ENCODE assay signal across 12 cellular contexts in the genomic region with DNA sequence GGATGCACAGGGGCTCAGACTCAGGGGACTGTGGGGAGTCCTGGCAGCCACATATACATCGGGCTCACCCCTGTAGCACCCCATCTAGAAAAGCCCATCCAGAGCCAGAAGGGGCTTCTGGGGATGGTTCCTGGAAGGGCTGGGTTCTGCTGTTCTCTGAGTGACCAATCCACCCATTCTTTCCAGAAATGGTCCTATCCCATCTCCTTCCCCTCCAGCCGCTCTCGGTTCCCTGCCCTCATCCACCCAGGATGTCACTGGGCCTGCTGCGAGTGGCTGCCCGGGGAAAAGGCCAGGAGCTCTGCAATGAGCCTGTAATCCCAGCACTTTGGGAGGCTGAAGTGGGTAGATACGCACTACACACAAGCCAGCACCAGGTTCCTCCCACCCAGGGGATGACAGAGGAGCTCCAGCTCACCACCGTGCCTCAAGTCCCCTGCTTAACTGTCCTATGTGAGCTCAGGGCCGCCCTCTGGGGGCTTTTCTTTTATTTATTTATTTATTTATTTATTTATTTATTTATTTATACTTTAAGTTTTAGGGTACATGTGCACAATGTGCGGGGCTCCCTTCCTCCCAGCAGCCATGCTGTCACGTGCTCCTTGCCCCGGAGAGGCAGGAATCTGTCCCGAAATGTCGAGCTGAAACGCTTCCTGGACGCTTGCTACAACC. TPM values are rescaled to one million over a fixed set of nuclear protein-coding genes. Genes with fewer than 3 reads are reported as not detected.
A peak's percentile ranks its signal among the peaks of the same experiment; 100 is the strongest.
DNase-seq lines count a peak whose midpoint lies in the region; ATAC-seq and TF ChIP-seq lines count a peak whose summit lies in the region.
"Had no signal": no experiment of that assay in that cellular context is flagged by ENCODE, and none has a peak within 500 bp of the region (broad histone marks: within the 10 kb centered on the region; RNA-seq: fewer than 3 reads in every experiment).

No MANE protein-coding gene starts in this region.

- no peak overlapping the region for H2BK120ac ChIP-seq in mesendoderm (ENCODE audit: low read depth, low read length)

- DNase-seq in HFFc6, result no peak
- DNase-seq in mesendoderm, result no peak
- DNase-seq in esophagus muscularis mucosa (ENCODE audit: extremely low spot score), result no peak
- no peak for DNase-seq in substantia nigra (lab: John Stamatoyannopoulos, UW)

- no peak overlapping the region for H3K56ac ChIP-seq in mesendoderm (ENCODE audit: low read length)

- H4K5ac ChIP-seq in mesendoderm (ENCODE audit: low read length), result no peak overlapping the region

- no peak for TF ChIP-seq EP300 in esophagus muscularis mucosa (IDR thresholded peaks at IDR 0.05)

- peak overlapping the region in 3 of 10 experiments; percentile 21 to 40 (median 36); a peak in 3 of 20 replicates for H3K4me3 ChIP-seq in BLaER1 treated with 17β-estradiol and CSF1 and Interleukin-3, amounts not matched to agents 10 nM and 100 nM
- H3K4me3 ChIP-seq in mesendoderm (ENCODE audit: low read length), result no peak overlapping the region
- peak overlapping the region in 1 of 4 donors; percentile 1 for H3K4me3 ChIP-seq in esophagus muscularis mucosa
- H3K4me3 ChIP-seq: PC-9, uterus had no signal

- no peak overlapping the region for H3K27ac ChIP-seq in BLaER1 treated with 17β-estradiol and CSF1 and Interleukin-3, amounts not matched to agents 10 nM and 100 nM
- H3K27ac ChIP-seq in VCaP (peak overlapping the region; percentile 35; the same call in 1 of the 2 replicates), mesendoderm (ENCODE audit: low read depth, low read length) (no peak overlapping the region), esophagus muscularis mucosa (replicated peaks in 1 of 4) (no peak overlapping the region), substantia nigra (ENCODE audit: low read depth, low read length, poor library complexity, severe bottlenecking) (no peak overlapping the region)
- H3K27ac ChIP-seq: epithelial cell of prostate, PC-9, uterus had no signal

- no CpG with 5 or more reads among the region's 15 CpGs for WGBS in mesendoderm (ENCODE audit: extremely low coverage, insufficient coverage, low lambda C conversion rate)
- 30% methylated on average over 14 of the region's 15 CpGs for WGBS in esophagus muscularis mucosa

- no peaks in the 10 kb centered on the region for H3K27me3 ChIP-seq in BLaER1 treated with 17β-estradiol and CSF1 and Interleukin-3, amounts not matched to agents 10 nM and 100 nM
- H3K27me3 ChIP-seq in mesendoderm (ENCODE audit: insufficient read depth, low read length, poor library complexity) (no peaks in the 10 kb centered on the region), esophagus muscularis mucosa (peaks cover 0 to 30% (median 0%) of the 10 kb centered on the region in 4 donors)
- H3K27me3 ChIP-seq: uterus had no signal

- H4K20me1 ChIP-seq in BLaER1 treated with 17β-estradiol and CSF1 and Interleukin-3, amounts not matched to agents 10 nM and 100 nM, result peaks cover 0 to 11% (median 0%) of the 10 kb centered on the region in 11 experiments; a peak in 2 of 22 replicates

- no peaks in the 10 kb centered on the region for H3K36me3 ChIP-seq in BLaER1 treated with 17β-estradiol and CSF1 and Interleukin-3, amounts not matched to agents 10 nM and 100 nM
- H3K36me3 ChIP-seq in mesendoderm (ENCODE audit: control insufficient read depth, insufficient read depth, low read length) (no peaks in the 10 kb centered on the region), esophagus muscularis mucosa (no peaks in the 10 kb centered on the region)
- H3K36me3 ChIP-seq: uterus had no signal

- H3K27me3 Mint-ChIP-seq in HFFc6 (ENCODE audit: insufficient read depth), result peaks cover 10% of the 10 kb centered on the region

- H3K79me1 ChIP-seq in mesendoderm (ENCODE audit: low read length), result no peaks in the 10 kb centered on the region

- ATAC-seq in GM21381 (IDR thresholded peaks at IDR 0.05; ENCODE audit: unreplicated experiment) (no peak), GM19452 (IDR thresholded peaks at IDR 0.05; ENCODE audit: unreplicated experiment) (no peak)

- H3K36me3 Mint-ChIP-seq in HFFc6 (ENCODE audit: low read depth), result no peaks in the 10 kb centered on the region

- no peaks in the 10 kb centered on the region for H3K9me3 ChIP-seq in BLaER1 treated with 17β-estradiol and CSF1 and Interleukin-3, amounts not matched to agents 10 nM and 100 nM (replicated peaks in 1 of 11)
- no peaks in the 10 kb centered on the region for H3K9me3 ChIP-seq in esophagus muscularis mucosa
- H3K9me3 ChIP-seq: uterus had no signal

- no peaks in the 10 kb centered on the region for H3K79me2 ChIP-seq in mesendoderm (ENCODE audit: control insufficient read depth, insufficient read depth, low read length)

- H3K23ac ChIP-seq in mesendoderm (ENCODE audit: low read length), result no peak overlapping the region

- no peak overlapping the region for H3K18ac ChIP-seq in mesendoderm (ENCODE audit: low read length)

- no peak overlapping the region for H3K4ac ChIP-seq in mesendoderm (ENCODE audit: low read depth, low read length)

- peaks cover 6% of the 10 kb centered on the region for H3K4me1 Mint-ChIP-seq in HFFc6 (ENCODE audit: low read depth)

- H3K4me2 ChIP-seq in BLaER1 treated with 17β-estradiol and CSF1 and Interleukin-3, amounts not matched to agents 10 nM and 100 nM, result peak overlapping the region; percentile 33 to 79 (median 63); a peak in 21 of 22 replicates
- H3K4me2 ChIP-seq in mesendoderm (ENCODE audit: low read length), result peak overlapping the region; percentile 40
- H3K4me2 ChIP-seq: PC-9 had no signal

- H2BK5ac ChIP-seq in mesendoderm (ENCODE audit: low read length), result no peak overlapping the region

- TF ChIP-seq CTCF in HFFc6 (IDR thresholded peaks at IDR 0.05), result no peak
- TF ChIP-seq CTCF in VCaP (conservative IDR thresholded peaks at IDR 0.05), result no peak
- TF ChIP-seq CTCF in esophagus muscularis mucosa (IDR thresholded peaks at IDR 0.05), result no peak

- intact Hi-C loops in esophagus muscularis mucosa (cut with DNase I), result loop anchor here (5.0 kb wide), 1 partner anchor 396 kb away; no protein-coding TSS in a partner anchor

- H3K4me1 ChIP-seq in BLaER1 treated with 17β-estradiol and CSF1 and Interleukin-3, amounts not matched to agents 10 nM and 100 nM, result peaks cover 23 to 35% (median 29%) of the 10 kb centered on the region in 10 experiments
- H3K4me1 ChIP-seq in mesendoderm (ENCODE audit: control insufficient read depth, low read depth, low read length) (no peaks in the 10 kb centered on the region), esophagus muscularis mucosa (peaks cover 3 to 21% (median 11%) of the 10 kb centered on the region in 4 donors)
- H3K4me1 ChIP-seq: uterus had no signal

- no peak overlapping the region for H4K8ac ChIP-seq in mesendoderm (ENCODE audit: low read depth, low read length)

- H3K27ac Mint-ChIP-seq in HFFc6, result no peak overlapping the region

- no peak for TF ChIP-seq POLR2A in esophagus muscularis mucosa (IDR thresholded peaks at IDR 0.05; ENCODE audit: low read depth)

- no peak overlapping the region for H2AK5ac ChIP-seq in mesendoderm (ENCODE audit: low read length)

- H2BK15ac ChIP-seq in mesendoderm (replicated peaks; ENCODE audit: low read depth), result no peak overlapping the region

- no peaks in the 10 kb centered on the region for H3K9me3 Mint-ChIP-seq in HFFc6

- H3K9ac ChIP-seq in BLaER1 treated with 17β-estradiol and CSF1 and Interleukin-3, amounts not matched to agents 10 nM and 100 nM, result peak overlapping the region in 9 of 11 experiments; percentile 14 to 52 (median 28); a peak in 11 of 22 replicates
- no peak overlapping the region for H3K9ac ChIP-seq in mesendoderm (ENCODE audit: low read length)

- H3K4me3 Mint-ChIP-seq in HFFc6, result peak overlapping the region; percentile 64

RNA-seq across cellular contexts. Expression of a gene that starts 13.6 kb away (rescaled TPM):
- 10 to 100 TPM; 48.8 to 59.0 (median 53.3) TPM for total RNA-seq in HFFc6 (2021; fragmentation: NEBNext Ultra II Directional; extraction: Animal tissue kit (Norgen Biotek cat#: 25700))
- 26.0 TPM for polyA plus RNA-seq in mesendoderm (2013, experiment 1 of 2)
- polyA plus RNA-seq in mesendoderm (2013, experiment 2 of 2), result 26.9 TPM
- total RNA-seq in esophagus muscularis mucosa, result 10 to 100 TPM; 14.0 to 28.7 (median 21.9) TPM

RNA-seq across cellular contexts. Expression of a gene that starts 19.6 kb away (rescaled TPM):
- not detected for total RNA-seq in HFFc6 (2021; fragmentation: NEBNext Ultra II Directional; extraction: Animal tissue kit (Norgen Biotek cat#: 25700))
- not detected for polyA plus RNA-seq in mesendoderm (2013, experiment 1 of 2)
- polyA plus RNA-seq in mesendoderm (2013, experiment 2 of 2), result not detected
- not detected for total RNA-seq in esophagus muscularis mucosa
- total RNA-seq: PC-9, skeletal muscle tissue, uterus had no signal

RNA-seq across cellular contexts. Expression of a gene that starts 42.9 kb away (rescaled TPM):
- not detected for total RNA-seq in HFFc6 (2021; fragmentation: NEBNext Ultra II Directional; extraction: Animal tissue kit (Norgen Biotek cat#: 25700))
- 0.01 TPM for polyA plus RNA-seq in mesendoderm (2013, experiment 1 of 2)
- polyA plus RNA-seq in mesendoderm (2013, experiment 2 of 2), result 0.03 TPM
- 1 to 10 TPM in 2 of 4 donors, not detected in 2; 1.5 to 2.5 TPM for total RNA-seq in esophagus muscularis mucosa
- total RNA-seq: skeletal muscle tissue had no signal

RNA-seq across cellular contexts. Expression of a gene that starts 44.4 kb away (rescaled TPM):
- not detected for total RNA-seq in HFFc6 (2021; fragmentation: NEBNext Ultra II Directional; extraction: Animal tissue kit (Norgen Biotek cat#: 25700))
- polyA plus RNA-seq in mesendoderm (2013, experiment 1 of 2), result not detected
- polyA plus RNA-seq in mesendoderm (2013, experiment 2 of 2), result not detected
- under 1 TPM in 1 of 4 donors, not detected in 3; 0.66 TPM for total RNA-seq in esophagus muscularis mucosa
- total RNA-seq: PC-9, skeletal muscle tissue had no signal

RNA-seq across cellular contexts. Expression of a gene that starts 58.2 kb away (rescaled TPM):
- total RNA-seq in HFFc6 (2021; fragmentation: NEBNext Ultra II Directional; extraction: Animal tissue kit (Norgen Biotek cat#: 25700)), result under 1 TPM in 1 of 6 experiments, not detected in 5; 0.09 TPM
- 0.22 TPM for polyA plus RNA-seq in mesendoderm (2013, experiment 1 of 2)
- 0.24 TPM for polyA plus RNA-seq in mesendoderm (2013, experiment 2 of 2)
- total RNA-seq in esophagus muscularis mucosa, result under 1 TPM in 1 of 4 donors, not detected in 3; 0.33 TPM
- total RNA-seq: PC-9, skeletal muscle tissue, uterus had no signal
